In genomic region chr20:63977392-63978276, GRCh38 we compare ENCODE assay signal across 8 cellular contexts. TPM values are rescaled to one million over a fixed set of nuclear protein-coding genes. Genes with fewer than 3 reads are reported as not detected.
DNase-seq lines count a peak whose midpoint lies in the region; ATAC-seq and TF ChIP-seq lines count a peak whose summit lies in the region.

No MANE protein-coding gene starts in this region.

- peak overlapping the region in 3 of 11 experiments; percentile 76 to 87 (median 78); a peak in 4 of 22 replicates for H3K27ac ChIP-seq in BLaER1 treated with 17β-estradiol and CSF1 and Interleukin-3, amounts not matched to agents 10 nM and 100 nM
- peak overlapping the region; percentile 91 for H3K27ac ChIP-seq in left ventricle myocardium inferior (replicated peaks)

- DNase-seq in M059J (ENCODE audit: low read depth) (peak; percentile 89), left ventricle myocardium inferior (no peak), cerebellum (ENCODE audit: low spot score) (no peak)
- peak; percentile 60 for DNase-seq in activated CD8-positive, alpha-beta memory T cell treated with anti-CD3 and anti-CD28 coated beads, Interleukin-2, amount 50 U/mL, for 4 hours
- DNase-seq in stimulated activated naive CD8-positive, alpha-beta T cell treated with anti-CD3 and anti-CD28 coated beads, Interleukin-15, amount 100 ng/mL, for 72 hours, result peak in 1 of 2 donors; percentile 86

- peak overlapping the region; percentile 63 to 68 for H3K27ac Mint-ChIP-seq in stimulated activated naive CD8-positive, alpha-beta T cell treated with anti-CD3 and anti-CD28 coated beads, Interleukin-15, amount 100 ng/mL, for 72 hours

- H3K4me3 ChIP-seq in BLaER1 treated with 17β-estradiol and CSF1 and Interleukin-3, amounts not matched to agents 10 nM and 100 nM, result peak overlapping the region in 8 of 10 experiments; percentile 60 to 94 (median 84); a peak in 12 of 20 replicates
- H3K4me3 ChIP-seq in left ventricle myocardium inferior, result no peak overlapping the region

- H3K9me3 ChIP-seq in BLaER1 treated with 17β-estradiol and CSF1 and Interleukin-3, amounts not matched to agents 10 nM and 100 nM (replicated peaks in 1 of 11), result no peaks in the 10 kb centered on the region
- H3K9me3 ChIP-seq in left ventricle myocardium inferior (replicated peaks), result no peaks in the 10 kb centered on the region

- peaks cover 0 to 33% (median 10%) of the 10 kb centered on the region in 11 experiments; a peak in 17 of 22 replicates for H4K20me1 ChIP-seq in BLaER1 treated with 17β-estradiol and CSF1 and Interleukin-3, amounts not matched to agents 10 nM and 100 nM

- H3K27me3 ChIP-seq in BLaER1 treated with 17β-estradiol and CSF1 and Interleukin-3, amounts not matched to agents 10 nM and 100 nM, result no peaks in the 10 kb centered on the region
- H3K27me3 ChIP-seq in left ventricle myocardium inferior (ENCODE audit: low read depth), result no peaks in the 10 kb centered on the region

- peaks cover under 1 to 9% (median 3%) of the 10 kb centered on the region in 11 experiments; a peak in 18 of 22 replicates for H3K36me3 ChIP-seq in BLaER1 treated with 17β-estradiol and CSF1 and Interleukin-3, amounts not matched to agents 10 nM and 100 nM
- no peaks in the 10 kb centered on the region for H3K36me3 ChIP-seq in left ventricle myocardium inferior

- peak overlapping the region in 6 of 11 experiments; percentile 7 to 85 (median 80); a peak in 7 of 22 replicates for H3K9ac ChIP-seq in BLaER1 treated with 17β-estradiol and CSF1 and Interleukin-3, amounts not matched to agents 10 nM and 100 nM

- no peaks in the 10 kb centered on the region for H3K27me3 Mint-ChIP-seq in stimulated activated naive CD8-positive, alpha-beta T cell treated with anti-CD3 and anti-CD28 coated beads, Interleukin-15, amount 100 ng/mL, for 72 hours

- peak; percentile 66 for ATAC-seq in stimulated activated naive CD8-positive, alpha-beta T cell treated with anti-CD3 and anti-CD28 coated beads, Interleukin-15, amount 100 ng/mL, for 72 hours
- ATAC-seq in GM18858 (IDR thresholded peaks at IDR 0.05; ENCODE audit: unreplicated experiment) (no peak), GM18907 (IDR thresholded peaks at IDR 0.05; ENCODE audit: unreplicated experiment) (no peak)

- H3K9me3 Mint-ChIP-seq in stimulated activated naive CD8-positive, alpha-beta T cell treated with anti-CD3 and anti-CD28 coated beads, Interleukin-15, amount 100 ng/mL, for 72 hours, result no peaks in the 10 kb centered on the region

- H3K4me3 Mint-ChIP-seq in stimulated activated naive CD8-positive, alpha-beta T cell treated with anti-CD3 and anti-CD28 coated beads, Interleukin-15, amount 100 ng/mL, for 72 hours, result peak overlapping the region; percentile 88 to 97

- peaks cover 82% of the 10 kb centered on the region for H3K4me1 Mint-ChIP-seq in stimulated activated naive CD8-positive, alpha-beta T cell treated with anti-CD3 and anti-CD28 coated beads, Interleukin-15, amount 100 ng/mL, for 72 hours

- H3K4me1 ChIP-seq in BLaER1 treated with 17β-estradiol and CSF1 and Interleukin-3, amounts not matched to agents 10 nM and 100 nM, result peaks cover 43 to 65% (median 58%) of the 10 kb centered on the region in 10 experiments
- H3K4me1 ChIP-seq in left ventricle myocardium inferior, result peaks cover 59% of the 10 kb centered on the region

- TF ChIP-seq CTCF in left ventricle myocardium inferior (IDR thresholded peaks at IDR 0.05; ENCODE audit: borderline replicate concordance), result no peak

- intact Hi-C loops in left ventricle myocardium inferior (cut with micrococcal nuclease), result no loop called here

- peak overlapping the region; percentile 97 to 100 (median 100) for H3K4me2 ChIP-seq in BLaER1 treated with 17β-estradiol and CSF1 and Interleukin-3, amounts not matched to agents 10 nM and 100 nM

RNA-seq across cellular contexts. Expression of gene SAMD10, which starts 1.8 kb away (rescaled TPM):
- total RNA-seq in M059J (2014; rRNA removed; shearing (Covaris generic)), result 0.42 and 1.2 TPM in 2 replicates
- total RNA-seq in left ventricle myocardium inferior (5.6 TPM), cerebellum (7.9 TPM)

RNA-seq across cellular contexts. Expression of gene PRPF6, which starts 3.3 kb away (rescaled TPM):
- total RNA-seq in M059J (2014; rRNA removed; shearing (Covaris generic)), result 77.2 and 106 TPM in 2 replicates
- total RNA-seq in left ventricle myocardium inferior (46.8 TPM), cerebellum (44.0 TPM)

RNA-seq across cellular contexts. Expression of gene ZNF512B, which starts 7.9 kb away (rescaled TPM):
- 7.7 and 17.7 TPM in 2 replicates for total RNA-seq in M059J (2014; rRNA removed; shearing (Covaris generic))
- total RNA-seq in left ventricle myocardium inferior (12.6 TPM), cerebellum (10.4 TPM)

RNA-seq across cellular contexts. Expression of gene UCKL1, which starts 21.4 kb away (rescaled TPM):
- 23.9 and 32.2 TPM in 2 replicates for total RNA-seq in M059J (2014; rRNA removed; shearing (Covaris generic))
- total RNA-seq in left ventricle myocardium inferior (41.0 TPM), cerebellum (20.7 TPM)

RNA-seq across cellular contexts. Expression of gene C20orf204, which starts 58.3 kb away (rescaled TPM):
- total RNA-seq in M059J (2014; rRNA removed; shearing (Covaris generic)), result 0.02 TPM in 2 replicates
- total RNA-seq in left ventricle myocardium inferior, result 0.55 TPM
- total RNA-seq in cerebellum, result 3.8 TPM

Comparison
In these comparisons a context has a peak if more than half of its experiments do, and no peak if none do; other contexts are left out.
1. DNase-seq: peak in M059J (single experiment) and activated CD8-positive, alpha-beta memory T cell treated with anti-CD3 and anti-CD28 coated beads, Interleukin-2, amount 50 U/mL, for 4 hours (single experiment); none in left ventricle myocardium inferior (single experiment) and cerebellum (single experiment).